ENCODE assay signal across 10 cellular contexts in genomic region chr15:73985101-73985873, GRCh38. TPM values are rescaled to one million over a fixed set of nuclear protein-coding genes. Genes with fewer than 3 reads are reported as not detected.
DNase-seq lines count a peak whose midpoint lies in the region; ATAC-seq and TF ChIP-seq lines count a peak whose summit lies in the region.
"Had no signal": no experiment of that assay in that cellular context is flagged by ENCODE, and none has a peak within 500 bp of the region (broad histone marks: within the 10 kb centered on the region; RNA-seq: fewer than 3 reads in every experiment).

No MANE protein-coding gene starts in this region.

- CTCF ChIA-PET in activated CD4-positive, alpha-beta T cell treated with anti-CD3 and anti-CD28 coated beads for 36 hours (lab: Charles Lee) = interaction anchor here (0.6 to 6.3 kb wide), 4 partner anchors 11 to 454 kb away, joined by 3 to 57 read pairs (median 4); no protein-coding TSS in a partner anchor
- CTCF ChIA-PET in GM10248 (lab: Yijun Ruan, JAX) = interaction anchor here (0.6 to 11.6 kb wide), 5 partner anchors 9 to 363 kb away, joined by 3 to 162 read pairs (median 3); partner anchors contain the start of gene PML

- H3K27ac ChIP-seq in SJCRH30 = no peak overlapping the region
- peak overlapping the region; percentile 87 to 91 for H3K27ac ChIP-seq in thoracic aorta

- H3K36me3 ChIP-seq in SJCRH30 (no peaks in the 10 kb centered on the region), thoracic aorta (peaks cover 7% of the 10 kb centered on the region)

- no peaks in the 10 kb centered on the region for H3K27me3 ChIP-seq in SJCRH30
- H3K27me3 ChIP-seq in thoracic aorta (replicated peaks; ENCODE audit: insufficient read depth) = no peaks in the 10 kb centered on the region

- peaks cover 8% of the 10 kb centered on the region for H3K36me3 Mint-ChIP-seq in activated CD4-positive, alpha-beta T cell treated with anti-CD3 and anti-CD28 coated beads for 36 hours (ENCODE audit: low read depth)
- peaks cover 5% of the 10 kb centered on the region for H3K36me3 Mint-ChIP-seq in type B pancreatic cell

- intact Hi-C loops in activated CD4-positive, alpha-beta T cell treated with anti-CD3 and anti-CD28 coated beads for 36 hours (cut with DNase I, micrococcal nuclease) = no loop called here

- ATAC-seq in activated CD4-positive, alpha-beta T cell treated with anti-CD3 and anti-CD28 coated beads for 36 hours = no peak
- ATAC-seq in thoracic aorta (ENCODE audit: insufficient number of reproducible peaks, low FRiP score, low read depth) (no peak), GM21528 (IDR thresholded peaks at IDR 0.05; ENCODE audit: low FRiP score, unreplicated experiment) (no peak)

- H3K27me3 Mint-ChIP-seq in activated CD4-positive, alpha-beta T cell treated with anti-CD3 and anti-CD28 coated beads for 36 hours = no peaks in the 10 kb centered on the region
- no peaks in the 10 kb centered on the region for H3K27me3 Mint-ChIP-seq in type B pancreatic cell
- H3K27me3 Mint-ChIP-seq: activated naive CD4-positive, alpha-beta T cell treated with anti-CD3 and anti-CD28 coated beads, Interleukin-2, amount 50 U/mL, for 24 hours had no signal

- H3K4me3 ChIP-seq in SJCRH30 = no peak overlapping the region
- H3K4me3 ChIP-seq in thoracic aorta = no peak overlapping the region

- H3K4me1 Mint-ChIP-seq in activated CD4-positive, alpha-beta T cell treated with anti-CD3 and anti-CD28 coated beads for 36 hours = peaks cover 25% of the 10 kb centered on the region
- H3K4me1 Mint-ChIP-seq in type B pancreatic cell (ENCODE audit: unreplicated experiment) = peaks cover 17% of the 10 kb centered on the region

- H3K9me3 Mint-ChIP-seq in activated CD4-positive, alpha-beta T cell treated with anti-CD3 and anti-CD28 coated beads for 36 hours (ENCODE audit: low read depth) = no peaks in the 10 kb centered on the region
- H3K9me3 Mint-ChIP-seq in type B pancreatic cell = no peaks in the 10 kb centered on the region
- H3K9me3 Mint-ChIP-seq: activated naive CD4-positive, alpha-beta T cell treated with anti-CD3 and anti-CD28 coated beads, Interleukin-2, amount 50 U/mL, for 24 hours had no signal

- DNase-seq in activated CD4-positive, alpha-beta T cell treated with anti-CD3 and anti-CD28 coated beads for 36 hours = no peak
- no peak for DNase-seq in activated CD4-positive, alpha-beta T cell treated with anti-CD3 and anti-CD28 coated beads, Interleukin-2, amount 50 U/mL, for 4 hours
- peak; percentile 55 to 62 for DNase-seq in SJCRH30
- peak; percentile 93 for DNase-seq in glomerular visceral epithelial cell (ENCODE audit: extremely low spot score)
- no peak for DNase-seq in thoracic aorta (ENCODE audit: low spot score)
- DNase-seq in type B pancreatic cell (ENCODE audit: extremely low spot score, unreplicated experiment) = no peak
- no peak for DNase-seq in GM10248 (ENCODE audit: extremely low spot score)
- DNase-seq: Karpas-422 had no signal

- peak overlapping the region; percentile 28 for H3K27ac Mint-ChIP-seq in activated CD4-positive, alpha-beta T cell treated with anti-CD3 and anti-CD28 coated beads for 36 hours
- no peak overlapping the region for H3K27ac Mint-ChIP-seq in type B pancreatic cell

- POLR2A ChIA-PET in activated CD4-positive, alpha-beta T cell treated with anti-CD3 and anti-CD28 coated beads for 36 hours (lab: Charles Lee) = interaction anchor here (1.2 kb wide), 1 partner anchor 9 kb away, joined by 3 read pairs; the partner anchor contains the start of gene PML
- POLR2A ChIA-PET in GM10248 (lab: Yijun Ruan, JAX) = interaction anchor here (1.0 kb wide), 1 partner anchor 9 kb away, joined by 3 read pairs; the partner anchor contains the start of gene PML

- H3K4me1 ChIP-seq in SJCRH30 = peaks cover 59% of the 10 kb centered on the region
- peaks cover 36 to 63% of the 10 kb centered on the region in 2 donors for H3K4me1 ChIP-seq in thoracic aorta (ENCODE audit: control insufficient read depth in 1 of 2, low read depth in 2 of 2)

- no peak for TF ChIP-seq CTCF in thoracic aorta (IDR thresholded peaks at IDR 0.05)
- no peak for TF ChIP-seq CTCF in type B pancreatic cell (conservative IDR thresholded peaks at IDR 0.05)
- TF ChIP-seq CTCF in GM10248 (IDR thresholded peaks at IDR 0.05; ENCODE audit: control extremely low read depth, extremely low read depth, low read depth, missing control alignments) = no peak

- H3K4me3 Mint-ChIP-seq in activated CD4-positive, alpha-beta T cell treated with anti-CD3 and anti-CD28 coated beads for 36 hours = no peak overlapping the region
- no peak overlapping the region for H3K4me3 Mint-ChIP-seq in type B pancreatic cell
- H3K4me3 Mint-ChIP-seq: activated naive CD4-positive, alpha-beta T cell treated with anti-CD3 and anti-CD28 coated beads, Interleukin-2, amount 50 U/mL, for 24 hours had no signal

- no peaks in the 10 kb centered on the region for H3K9me3 ChIP-seq in SJCRH30 (replicated peaks)
- no peaks in the 10 kb centered on the region for H3K9me3 ChIP-seq in thoracic aorta

RNA-seq across cellular contexts. Expression of gene STOML1, which starts 6.8 kb away (rescaled TPM):
- total RNA-seq in activated CD4-positive, alpha-beta T cell treated with anti-CD3 and anti-CD28 coated beads for 36 hours = 1 to 10 TPM; 6.3 to 7.1 TPM
- 3.0 and 5.1 TPM in 2 replicates for total RNA-seq in SJCRH30 (2014; rRNA removed; shearing (Covaris generic))
- total RNA-seq in thoracic aorta (10 to 100 TPM; 23.6 to 37.9 TPM), type B pancreatic cell (ENCODE audit: low replicate concordance) (10.4 and 10.8 TPM in 2 replicates)

RNA-seq across cellular contexts. Expression of gene PML, which starts 9.2 kb away (rescaled TPM):
- 10 to 100 TPM; 72.6 to 75.4 TPM for total RNA-seq in activated CD4-positive, alpha-beta T cell treated with anti-CD3 and anti-CD28 coated beads for 36 hours
- 9.8 and 11.7 TPM in 2 replicates for total RNA-seq in SJCRH30 (2014; rRNA removed; shearing (Covaris generic))
- total RNA-seq in thoracic aorta = 100 to 1,000 TPM in 1 of 2 donors, 10 to 100 TPM in 1; 77.2 to 138 TPM
- 28.7 and 29.8 TPM in 2 replicates for total RNA-seq in type B pancreatic cell (ENCODE audit: low replicate concordance)

RNA-seq across cellular contexts. Expression of gene LOXL1, which starts 59.0 kb away (rescaled TPM):
- 1 to 10 TPM; 1.9 to 2.5 TPM for total RNA-seq in activated CD4-positive, alpha-beta T cell treated with anti-CD3 and anti-CD28 coated beads for 36 hours
- 31.3 and 33.3 TPM in 2 replicates for total RNA-seq in SJCRH30 (2014; rRNA removed; shearing (Covaris generic))
- total RNA-seq in thoracic aorta = 100 to 1,000 TPM; 164 to 321 TPM
- total RNA-seq in type B pancreatic cell (ENCODE audit: low replicate concordance) = 10.3 and 25.1 TPM in 2 replicates

Comparison
In these comparisons a context has a peak if more than half of its experiments do, and no peak if none do; other contexts are left out.
1. DNase-seq: peak in SJCRH30 (2 of 2) and glomerular visceral epithelial cell (single experiment); none in activated CD4-positive, alpha-beta T cell treated with anti-CD3 and anti-CD28 coated beads for 36 hours (single experiment), activated CD4-positive, alpha-beta T cell treated with anti-CD3 and anti-CD28 coated beads, Interleukin-2, amount 50 U/mL, for 4 hours (0 of 2), thoracic aorta (single experiment), type B pancreatic cell (single experiment) and GM10248 (single experiment).